Comparison of ENCODE assay signal across 16 cellular contexts in the genomic region with DNA sequence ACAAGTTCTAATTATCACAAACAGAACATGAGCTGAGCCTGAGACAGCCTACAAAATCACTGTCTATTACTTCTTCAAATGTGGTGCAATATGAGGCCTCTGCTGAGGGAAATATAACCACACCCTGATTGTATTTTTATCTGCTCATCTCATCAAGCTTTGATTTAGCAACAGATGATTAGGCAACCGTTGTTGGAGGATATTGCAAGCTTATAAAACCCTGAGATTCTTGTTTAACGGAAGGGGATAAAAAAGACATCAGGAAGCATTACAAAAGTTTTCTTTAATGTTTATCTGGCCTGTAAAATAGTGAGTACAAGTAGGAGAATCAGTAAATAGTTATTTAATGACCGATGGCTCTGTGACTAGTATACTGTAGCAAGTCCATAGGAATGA.
DNase-seq lines count a peak whose midpoint lies in the region; TF ChIP-seq lines count a peak whose summit lies in the region.
"Had no signal": no experiment of that assay in that cellular context is flagged by ENCODE, and none has a peak within 500 bp of the region (broad histone marks: within the 10 kb centered on the region; RNA-seq: fewer than 3 reads in every experiment).

No MANE protein-coding gene starts in this region.

- TF ChIP-seq CTCF in NB4 (IDR thresholded peaks at IDR 0.05; ENCODE audit: low read depth, low read length) (no peak), epithelial cell of proximal tubule (conservative IDR thresholded peaks at IDR 0.05; ENCODE audit: low read depth, low read length) (no peak), progenitor cell of endocrine pancreas (IDR thresholded peaks at IDR 0.05; ENCODE audit: unreplicated experiment) (no peak)

- DNase-seq in EH (ENCODE audit: low read depth) (peak; percentile 89), NB4 (ENCODE audit: low read depth) (peak; percentile 56), epithelial cell of proximal tubule (ENCODE audit: low read depth) (no peak), progenitor cell of endocrine pancreas (ENCODE audit: low spot score, unreplicated experiment) (no peak), RKO (ENCODE audit: low spot score) (no peak), NCI-H187 treated with DMSO at 0.1 percent for 48 hours (lab: John Stamatoyannopoulos, UW) (no peak)
- no peak for DNase-seq in stimulated activated CD4-positive, alpha-beta T cell treated with anti-CD3 and anti-CD28 coated beads, Interleukin-4, amount 100 ng/mL, for 1 hour
- no peak for DNase-seq in stimulated activated CD4-positive, alpha-beta T cell treated with anti-CD3 and anti-CD28 coated beads, Interleukin-2, amount 100 ng/mL, for 24 hours
- DNase-seq: activated CD8-positive, alpha-beta T cell treated with anti-CD3 and anti-CD28 coated beads, Interleukin-2, amount 10 ng/mL, durations not matched to agents 7 days and 5 days; islet precursor cell; NCI-H2029 treated with DMSO at 0.1 percent for 48 hours; ovary; SW 1271; uterus had no signal

- H3K9me3 Mint-ChIP-seq in progenitor cell of endocrine pancreas (ENCODE audit: low read depth): peaks cover 5% of the 10 kb centered on the region

- no peak overlapping the region for H3K4me3 ChIP-seq in NB4 (ENCODE audit: low read depth, low read length)
- H3K4me3 ChIP-seq in epithelial cell of proximal tubule (ENCODE audit: low read depth, low read length): peak overlapping the region; percentile 0
- H3K4me3 ChIP-seq: adrenal gland, HAP-1, ovary, uterus had no signal

- peak overlapping the region; percentile 77 for H3K27ac Mint-ChIP-seq in progenitor cell of endocrine pancreas
- H3K27ac Mint-ChIP-seq: activated CD8-positive, alpha-beta T cell treated with anti-CD3 and anti-CD28 coated beads, Interleukin-2, amount 10 ng/mL, durations not matched to agents 7 days and 5 days had no signal

- peaks cover 51% of the 10 kb centered on the region for H3K4me1 Mint-ChIP-seq in progenitor cell of endocrine pancreas (ENCODE audit: low read depth)

- H3K4me3 Mint-ChIP-seq in progenitor cell of endocrine pancreas (ENCODE audit: low read depth): peak overlapping the region; percentile 29
- H3K4me3 Mint-ChIP-seq: activated CD8-positive, alpha-beta T cell treated with anti-CD3 and anti-CD28 coated beads, Interleukin-2, amount 10 ng/mL, durations not matched to agents 7 days and 5 days had no signal

- H3K27me3 Mint-ChIP-seq in progenitor cell of endocrine pancreas: no peaks in the 10 kb centered on the region

- H3K36me3 Mint-ChIP-seq in progenitor cell of endocrine pancreas (ENCODE audit: insufficient read depth): peaks cover 3% of the 10 kb centered on the region

- TF ChIP-seq POLR2A in NB4 (IDR thresholded peaks at IDR 0.05; ENCODE audit: extremely low read depth, insufficient read length): no peak

Comparison
In these comparisons a context has a peak if more than half of its experiments do, and no peak if none do; other contexts are left out.
1. DNase-seq: peak in EH (single experiment) and NB4 (single experiment); none in epithelial cell of proximal tubule (single experiment), progenitor cell of endocrine pancreas (single experiment), stimulated activated CD4-positive, alpha-beta T cell treated with anti-CD3 and anti-CD28 coated beads, Interleukin-4, amount 100 ng/mL, for 1 hour (single experiment), RKO (single experiment), stimulated activated CD4-positive, alpha-beta T cell treated with anti-CD3 and anti-CD28 coated beads, Interleukin-2, amount 100 ng/mL, for 24 hours (0 of 2) and NCI-H187 treated with DMSO at 0.1 percent for 48 hours (single experiment).